Comparison of ENCODE assay signal across 30 cellular contexts in genomic region chr3:8579943-8580342, GRCh38.
"Had no signal": no experiment of that assay in that cellular context is flagged by ENCODE, and none has a peak within 500 bp of the region (broad histone marks: within the 10 kb centered on the region; RNA-seq: fewer than 3 reads in every experiment).

No MANE protein-coding gene starts in this region.

- H3K9ac ChIP-seq: SK-N-SH had no signal

- DNase-seq: activated CD4-positive, alpha-beta memory T cell treated with anti-CD3 and anti-CD28 coated beads, Interleukin-2, amount 10 ng/mL, durations not matched to agents 7 days and 5 days; activated CD4-positive, alpha-beta T cell treated with anti-CD3 and anti-CD28 coated beads for 1 hour; activated CD4-positive, alpha-beta T cell treated with anti-CD3 and anti-CD28 coated beads for 48 hours; activated CD8-positive, alpha-beta memory T cell treated with anti-CD3 and anti-CD28 coated beads for 24 hours; activated CD8-positive, alpha-beta memory T cell treated with anti-CD3 and anti-CD28 coated beads, Interleukin-2, amount 10 ng/mL, durations not matched to agents 7 days and 5 days; activated CD8-positive, alpha-beta memory T cell treated with anti-CD3 and anti-CD28 coated beads, Interleukin-2, amount 50 U/mL, for 48 hours; activated gamma-delta T cell; activated naive CD4-positive, alpha-beta T cell treated with Interleukin-2 at 50 U/mL for 16 hours; activated naive CD8-positive, alpha-beta T cell treated with anti-CD3 and anti-CD28 coated beads, Interleukin-2, amount 10 ng/mL, durations not matched to agents 7 days and 5 days; activated T-cell treated with anti-CD3 and anti-CD28 coated beads, Interleukin-2, amount 50 U/mL, for 1 hour; body of pancreas; caudate nucleus; KBM-7; MG63; NCI-H1048; NCI-H1436 treated with DMSO at 0.1 percent for 48 hours; NCI-H187; NCI-H2029 treated with DMSO at 0.1 percent for 48 hours; NCI-H2107; NCI-H2171; NCI-H510A; NCI-H526; NCI-H748 treated with DMSO at 0.1 percent for 48 hours; NK-92 treated with Interleukin-12 subunit alpha and Interleukin-12 subunit beta, amount 100 ng/mL, for 24 hours; PC-3; Peyer's patch; RPMI8226; SHP77 treated with DMSO at 0.1 percent for 48 hours; SK-N-SH had no signal

- H3K4me2 ChIP-seq: SK-N-SH had no signal

- H3K9me3 ChIP-seq: body of pancreas, MG63, Peyer's patch, SJSA1, SK-N-SH had no signal

- ATAC-seq: activated CD8-positive, alpha-beta memory T cell treated with anti-CD3 and anti-CD28 coated beads, Interleukin-2, amount 10 ng/mL, durations not matched to agents 7 days and 5 days; body of pancreas; PC-3 had no signal

- H3K4me3 ChIP-seq: body of pancreas, MG63, Peyer's patch, SJSA1 had no signal

- H3K27ac ChIP-seq: body of pancreas, Peyer's patch, SJSA1 had no signal

- H3K27me3 ChIP-seq: body of pancreas, MG63, Peyer's patch, SJSA1 had no signal

- H3K4me1 ChIP-seq: body of pancreas, Peyer's patch had no signal

- H3K36me3 ChIP-seq: MG63, Peyer's patch, SJSA1 had no signal
